ENCODE assay signal across 22 cellular contexts in the genomic region with DNA sequence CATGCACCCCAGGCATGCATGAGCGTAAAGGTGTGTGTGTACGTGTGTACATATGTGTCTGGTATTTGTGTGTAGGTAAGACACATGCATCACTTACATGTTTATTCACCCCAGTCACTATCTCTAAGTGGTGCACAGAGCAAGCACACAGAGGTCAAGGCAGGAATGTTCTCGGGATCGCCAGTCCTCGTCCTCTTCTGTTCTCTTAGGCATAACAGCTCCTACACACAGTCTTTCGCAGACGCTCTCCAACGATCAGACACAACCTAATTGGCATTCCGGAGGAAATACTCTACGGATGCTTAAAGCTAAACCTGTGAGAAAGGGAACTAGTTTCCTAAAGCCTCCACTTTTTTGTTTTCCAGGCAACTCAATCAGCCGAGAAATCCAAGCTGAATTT.
"Had no signal": no experiment of that assay in that cellular context is flagged by ENCODE, and none has a peak within 500 bp of the region (broad histone marks: within the 10 kb centered on the region; RNA-seq: fewer than 3 reads in every experiment).

No MANE protein-coding gene starts in this region.

- H3K4me3 ChIP-seq: heart left ventricle, lung, right atrium auricular region, sigmoid colon, skin epidermis, testis, transverse colon had no signal

- H3K36me3 ChIP-seq: heart left ventricle, right atrium auricular region, sigmoid colon, transverse colon had no signal

- H3K9me3 ChIP-seq: heart left ventricle, right atrium auricular region, sigmoid colon, testis, transverse colon had no signal

- ATAC-seq: esophagus mucosa; heart left ventricle; stimulated activated naive B cell treated with anti-CD40 and anti-IgM and Interleukin-4, amounts not matched to agents 10 μg/mL and 1 μg/mL and 100 μg/mL, for 72 hours; stimulated activated naive CD8-positive, alpha-beta T cell treated with anti-CD3 and anti-CD28 coated beads, Interleukin-15, amount 100 ng/mL, for 72 hours had no signal

- H3K4me1 ChIP-seq: transverse colon had no signal

- DNase-seq: effector memory CD4-positive, alpha-beta T cell; hypothalamus; left cardiac atrium; left ventricle myocardium superior; mesenchymal stem cell; midbrain; sigmoid colon; stimulated activated CD4-positive, alpha-beta T cell treated with anti-CD3 and anti-CD28 coated beads, Interleukin-2, amount 100 ng/mL, for 24 hours; stimulated activated CD4-positive, alpha-beta T cell treated with anti-CD3 and anti-CD28 coated beads, Interleukin-4, amount 100 ng/mL, for 4 hours; stimulated activated naive B cell treated with anti-CD40 and anti-IgM and Interleukin-4, amounts not matched to agents 10 μg/mL and 1 μg/mL and 100 μg/mL, for 72 hours; stimulated activated naive CD8-positive, alpha-beta T cell treated with anti-CD3 and anti-CD28 coated beads, Interleukin-15, amount 100 ng/mL, for 72 hours; testis; transverse colon had no signal

- H3K27ac ChIP-seq: heart left ventricle, right atrium auricular region, sigmoid colon, skin epidermis, testis, transverse colon had no signal

- FAIRE-seq: endometrium, frontal cortex, islet of Langerhans, urothelium cell line had no signal

- H3K27me3 ChIP-seq: heart left ventricle, right atrium auricular region, sigmoid colon, testis, transverse colon had no signal
